8 cellular contexts compared by ENCODE assay signal in the genomic region with DNA sequence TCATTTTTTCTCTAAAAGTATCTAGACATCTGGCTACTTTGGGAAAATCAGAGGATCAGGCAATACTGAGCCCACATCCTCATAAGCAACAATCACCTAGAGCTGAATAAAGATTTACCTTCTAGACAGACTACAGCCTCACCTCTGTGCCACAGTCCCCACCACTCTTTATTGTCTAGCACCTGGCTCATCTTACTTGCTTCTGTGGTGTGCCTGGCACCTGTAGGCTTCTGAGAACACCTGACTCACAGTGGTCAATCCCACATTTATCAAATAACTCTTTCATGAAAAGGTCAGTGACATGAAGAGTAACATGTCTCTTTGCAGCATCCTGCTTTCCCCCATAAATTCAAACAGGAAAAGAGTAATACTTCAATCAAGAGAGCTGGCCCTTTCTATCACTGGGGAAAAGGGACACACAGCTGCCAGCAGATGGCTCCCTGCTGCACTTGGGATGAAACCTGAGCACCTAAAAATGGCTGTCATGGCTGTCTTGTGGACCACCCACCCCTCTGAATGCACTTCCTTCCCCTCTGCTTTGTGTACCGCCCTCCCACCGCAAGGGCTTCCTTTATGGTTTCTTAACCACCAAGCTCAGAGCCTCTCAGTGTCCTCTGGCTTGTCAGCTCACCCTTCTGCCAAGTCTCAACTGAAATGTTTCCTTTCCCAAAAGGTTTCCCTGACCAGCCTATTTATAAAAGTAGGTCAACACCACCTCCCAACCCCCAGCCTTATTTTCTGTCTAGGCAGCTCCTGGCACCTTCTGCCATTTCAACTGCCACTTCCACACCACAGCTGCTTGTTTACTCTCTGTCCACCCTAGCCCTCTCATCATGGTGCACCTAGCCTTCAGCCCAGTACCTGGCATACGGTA. TPM values are rescaled to one million over a fixed set of nuclear protein-coding genes. Genes with fewer than 3 reads are reported as not detected.
DNase-seq lines count a peak whose midpoint lies in the region; ATAC-seq, FAIRE-seq and TF ChIP-seq lines count a peak whose summit lies in the region.

No MANE protein-coding gene starts in this region.

- FAIRE-seq in GM12891 (lab: Jason Lieb, UNC), result peak; percentile 88

- peaks cover 98% of the 10 kb centered on the region for H3K36me3 Mint-ChIP-seq in activated T-helper 17 cell treated with anti-CD3 and anti-CD28 coated beads, Interleukin-2, amount 50 U/mL, for 72 hours (ENCODE audit: low read depth)
- peaks cover 35% of the 10 kb centered on the region for H3K36me3 Mint-ChIP-seq in progenitor cell of endocrine pancreas (ENCODE audit: insufficient read depth)

- H3K27me3 Mint-ChIP-seq in activated T-helper 17 cell treated with anti-CD3 and anti-CD28 coated beads, Interleukin-2, amount 50 U/mL, for 72 hours, result no peaks in the 10 kb centered on the region
- no peaks in the 10 kb centered on the region for H3K27me3 Mint-ChIP-seq in progenitor cell of endocrine pancreas

- peak overlapping the region; percentile 44 for H3K4me3 Mint-ChIP-seq in activated T-helper 17 cell treated with anti-CD3 and anti-CD28 coated beads, Interleukin-2, amount 50 U/mL, for 72 hours
- no peak overlapping the region for H3K4me3 Mint-ChIP-seq in progenitor cell of endocrine pancreas (ENCODE audit: low read depth)

- no peak for TF ChIP-seq POLR2A in GM12891 (IDR thresholded peaks at IDR 0.05; ENCODE audit: low read depth, low read length)

- H3K4me1 Mint-ChIP-seq in activated T-helper 17 cell treated with anti-CD3 and anti-CD28 coated beads, Interleukin-2, amount 50 U/mL, for 72 hours, result peaks cover 17% of the 10 kb centered on the region
- no peaks in the 10 kb centered on the region for H3K4me1 Mint-ChIP-seq in progenitor cell of endocrine pancreas (ENCODE audit: low read depth)

- peak overlapping the region; percentile 90 for H3K27ac Mint-ChIP-seq in activated T-helper 17 cell treated with anti-CD3 and anti-CD28 coated beads, Interleukin-2, amount 50 U/mL, for 72 hours
- no peak overlapping the region for H3K27ac Mint-ChIP-seq in progenitor cell of endocrine pancreas

- peak; percentile 49 for TF ChIP-seq CTCF in progenitor cell of endocrine pancreas (IDR thresholded peaks at IDR 0.05; ENCODE audit: unreplicated experiment)

- DNase-seq in A172 (ENCODE audit: low spot score), result peak; percentile 22
- peak; percentile 48 for DNase-seq in GM12891 (ENCODE audit: insufficient read length, low spot score)
- DNase-seq in OCI-M1 (lab: John Stamatoyannopoulos, UW), result peak; percentile 80
- DNase-seq in globus pallidus (ENCODE audit: low spot score), result peak; percentile 57
- DNase-seq in progenitor cell of endocrine pancreas (ENCODE audit: low spot score, unreplicated experiment), result no peak
- no peak for DNase-seq in 8988T
- no peak for DNase-seq in SHP77 treated with DMSO at 0.1 percent for 48 hours (lab: John Stamatoyannopoulos, UW)

- no peaks in the 10 kb centered on the region for H3K9me3 Mint-ChIP-seq in activated T-helper 17 cell treated with anti-CD3 and anti-CD28 coated beads, Interleukin-2, amount 50 U/mL, for 72 hours
- no peaks in the 10 kb centered on the region for H3K9me3 Mint-ChIP-seq in progenitor cell of endocrine pancreas (ENCODE audit: low read depth)

- ATAC-seq in activated T-helper 17 cell treated with anti-CD3 and anti-CD28 coated beads, Interleukin-2, amount 50 U/mL, for 72 hours (replicated peaks), result peak; percentile 79

TF ChIP-seq in GM12891, 5 proteins besides CTCF, POLR2A, EP300 and RAD21:
- TF ChIP-seq TAF1 (IDR thresholded peaks at IDR 0.05; ENCODE audit: low read depth, low read length), result no peak
- TF ChIP-seq SPI1 (IDR thresholded peaks at IDR 0.05; ENCODE audit: low read depth, low read length), result 0 out of 2 replicates have a peak, but pooled peaks have one; percentile 30

RNA-seq across cellular contexts. Expression of a gene that starts 9.3 kb away (rescaled TPM):
- 21.1 and 23.1 TPM in 2 replicates for total RNA-seq in A172 (2014; rRNA removed; shearing (Covaris generic))
- polyA plus RNA-seq in GM12891 (2012; ENCODE audit: low read depth, missing spikeins), result 20.4 TPM
- 10 to 100 TPM; 44.8 to 50.4 TPM for total RNA-seq in activated T-helper 17 cell treated with anti-CD3 and anti-CD28 coated beads, Interleukin-2, amount 50 U/mL, for 72 hours
- 36.4 and 38.7 TPM in 2 replicates for total RNA-seq in progenitor cell of endocrine pancreas

RNA-seq across cellular contexts. Expression of a gene that starts 19.2 kb away (rescaled TPM):
- 19.2 and 24.1 TPM in 2 replicates for total RNA-seq in A172 (2014; rRNA removed; shearing (Covaris generic))
- 15.2 TPM for polyA plus RNA-seq in GM12891 (2012; ENCODE audit: low read depth, missing spikeins)
- total RNA-seq in activated T-helper 17 cell treated with anti-CD3 and anti-CD28 coated beads, Interleukin-2, amount 50 U/mL, for 72 hours, result 10 to 100 TPM; 22.2 to 40.3 TPM
- 23.2 and 25.4 TPM in 2 replicates for total RNA-seq in progenitor cell of endocrine pancreas

RNA-seq across cellular contexts. Expression of a gene that starts 19.3 kb away (rescaled TPM):
- 18.4 and 20.4 TPM in 2 replicates for total RNA-seq in A172 (2014; rRNA removed; shearing (Covaris generic))
- 16.9 TPM for polyA plus RNA-seq in GM12891 (2012; ENCODE audit: low read depth, missing spikeins)
- total RNA-seq in activated T-helper 17 cell treated with anti-CD3 and anti-CD28 coated beads, Interleukin-2, amount 50 U/mL, for 72 hours, result 10 to 100 TPM; 36.4 to 56.3 TPM
- 42.7 and 43.2 TPM in 2 replicates for total RNA-seq in progenitor cell of endocrine pancreas

Comparison
In these comparisons a context has a peak if more than half of its experiments do, and no peak if none do; other contexts are left out.
1. DNase-seq: peak in A172 (single experiment), GM12891 (single experiment), OCI-M1 (single experiment) and globus pallidus (single experiment); none in progenitor cell of endocrine pancreas (single experiment), 8988T (single experiment) and SHP77 treated with DMSO at 0.1 percent for 48 hours (single experiment).